ENCODE assay signal across 1 cellular context in genomic region chr11:77819921-77820564, GRCh38.
TF ChIP-seq lines count a peak whose summit lies in the region.

No MANE protein-coding gene starts in this region.

TF ChIP-seq in HEK293, 187 proteins besides CTCF, POLR2A, EP300 and RAD21 (continued from another document and continues in another):
- no peak for TF ChIP-seq PRDM4 (tag by site-specific recombination; IDR thresholded peaks at IDR 0.05)
- TF ChIP-seq RBAK (tag by site-specific recombination; IDR thresholded peaks at IDR 0.05): no peak
- no peak for TF ChIP-seq ZBTB7A (tag by site-specific recombination; IDR thresholded peaks at IDR 0.05; ENCODE audit: low read depth)
- TF ChIP-seq ZNF248 (tag by site-specific recombination; IDR thresholded peaks at IDR 0.05): no peak
- no peak for TF ChIP-seq ZNF830 (tag by site-specific recombination; IDR thresholded peaks at IDR 0.05; ENCODE audit: low read depth)
- no peak; the same call in 1 of the 2 replicates for TF ChIP-seq EGR2 (tag by site-specific recombination; IDR thresholded peaks at IDR 0.05; ENCODE audit: low read depth)
- no peak for TF ChIP-seq ZNF37A (tag by site-specific recombination; IDR thresholded peaks at IDR 0.05)
- 0 out of 2 replicates have a peak, but pooled peaks have one; percentile 6 for TF ChIP-seq ZNF629 (tag by site-specific recombination; IDR thresholded peaks at IDR 0.05)
- TF ChIP-seq ZNF670 (tag by site-specific recombination; IDR thresholded peaks at IDR 0.05; ENCODE audit: low read depth): no peak
- no peak for TF ChIP-seq BCL6B (tag by site-specific recombination; IDR thresholded peaks at IDR 0.05)
- no peak for TF ChIP-seq ZNF354C (tag by site-specific recombination; IDR thresholded peaks at IDR 0.05; ENCODE audit: borderline replicate concordance, low read depth)
- TF ChIP-seq ZNF274 (IDR thresholded peaks at IDR 0.05; ENCODE audit: low read length): no peak
- no peak for TF ChIP-seq ZNF274 (tag by site-specific recombination; IDR thresholded peaks at IDR 0.05; ENCODE audit: borderline replicate concordance)
- no peak for TF ChIP-seq ZNF133 (tag by site-specific recombination; IDR thresholded peaks at IDR 0.05)
- TF ChIP-seq ZNF174 (tag by site-specific recombination; IDR thresholded peaks at IDR 0.05): no peak
- no peak for TF ChIP-seq ZFP3 (tag by site-specific recombination; IDR thresholded peaks at IDR 0.05; ENCODE audit: low read depth)
- TF ChIP-seq ZFP37 (tag by site-specific recombination; IDR thresholded peaks at IDR 0.05): no peak
- TF ChIP-seq ZNF184 (tag by site-specific recombination; IDR thresholded peaks at IDR 0.05): 0 out of 2 replicates have a peak, but pooled peaks have one; percentile 1
- peak; percentile 90 for TF ChIP-seq ZNF335 (tag by site-specific recombination; conservative IDR thresholded peaks at IDR 0.05)
- no peak for TF ChIP-seq ZNF791 (tag by site-specific recombination; IDR thresholded peaks at IDR 0.05)
- peak; percentile 10; the same call in 1 of the 2 replicates for TF ChIP-seq ZEB2 (tag by site-specific recombination; IDR thresholded peaks at IDR 0.05)
- no peak for TF ChIP-seq ZNF560 (tag by site-specific recombination; IDR thresholded peaks at IDR 0.05; ENCODE audit: borderline replicate concordance)
- no peak for TF ChIP-seq BCL11A (tag by site-specific recombination; IDR thresholded peaks at IDR 0.05; ENCODE audit: low read depth)
- TF ChIP-seq, protein P1, sequence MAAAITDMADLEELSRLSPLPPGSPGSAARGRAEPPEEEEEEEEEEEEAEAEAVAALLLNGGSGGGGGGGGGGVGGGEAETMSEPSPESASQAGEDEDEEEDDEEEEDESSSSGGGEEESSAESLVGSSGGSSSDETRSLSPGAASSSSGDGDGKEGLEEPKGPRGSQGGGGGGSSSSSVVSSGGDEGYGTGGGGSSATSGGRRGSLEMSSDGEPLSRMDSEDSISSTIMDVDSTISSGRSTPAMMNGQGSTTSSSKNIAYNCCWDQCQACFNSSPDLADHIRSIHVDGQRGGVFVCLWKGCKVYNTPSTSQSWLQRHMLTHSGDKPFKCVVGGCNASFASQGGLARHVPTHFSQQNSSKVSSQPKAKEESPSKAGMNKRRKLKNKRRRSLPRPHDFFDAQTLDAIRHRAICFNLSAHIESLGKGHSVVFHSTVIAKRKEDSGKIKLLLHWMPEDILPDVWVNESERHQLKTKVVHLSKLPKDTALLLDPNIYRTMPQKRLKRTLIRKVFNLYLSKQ (tag by site-specific recombination; IDR thresholded peaks at IDR 0.05; ENCODE audit: borderline replicate concordance): no peak
- TF ChIP-seq ZNF639 (tag by site-specific recombination; IDR thresholded peaks at IDR 0.05): no peak
- TF ChIP-seq BCL11B (tag by site-specific recombination; IDR thresholded peaks at IDR 0.05; ENCODE audit: low read depth): no peak
- TF ChIP-seq ZNF561 (tag by site-specific recombination; IDR thresholded peaks at IDR 0.05; ENCODE audit: borderline replicate concordance): no peak
- TF ChIP-seq ZBTB10 (tag by site-specific recombination; IDR thresholded peaks at IDR 0.05): 0 out of 2 replicates have a peak, but pooled peaks have one; percentile 6
- TF ChIP-seq ZNF488 (tag by site-specific recombination; IDR thresholded peaks at IDR 0.05): no peak
- TF ChIP-seq WT1 (tag by site-specific recombination; IDR thresholded peaks at IDR 0.05): 0 out of 2 replicates have a peak, but pooled peaks have one; percentile 6
- TF ChIP-seq REST (tag by site-specific recombination; IDR thresholded peaks at IDR 0.05): no peak
- no peak for TF ChIP-seq ZNF529 (tag by site-specific recombination; IDR thresholded peaks at IDR 0.05; ENCODE audit: insufficient replicate concordance)
- TF ChIP-seq, protein P2, sequence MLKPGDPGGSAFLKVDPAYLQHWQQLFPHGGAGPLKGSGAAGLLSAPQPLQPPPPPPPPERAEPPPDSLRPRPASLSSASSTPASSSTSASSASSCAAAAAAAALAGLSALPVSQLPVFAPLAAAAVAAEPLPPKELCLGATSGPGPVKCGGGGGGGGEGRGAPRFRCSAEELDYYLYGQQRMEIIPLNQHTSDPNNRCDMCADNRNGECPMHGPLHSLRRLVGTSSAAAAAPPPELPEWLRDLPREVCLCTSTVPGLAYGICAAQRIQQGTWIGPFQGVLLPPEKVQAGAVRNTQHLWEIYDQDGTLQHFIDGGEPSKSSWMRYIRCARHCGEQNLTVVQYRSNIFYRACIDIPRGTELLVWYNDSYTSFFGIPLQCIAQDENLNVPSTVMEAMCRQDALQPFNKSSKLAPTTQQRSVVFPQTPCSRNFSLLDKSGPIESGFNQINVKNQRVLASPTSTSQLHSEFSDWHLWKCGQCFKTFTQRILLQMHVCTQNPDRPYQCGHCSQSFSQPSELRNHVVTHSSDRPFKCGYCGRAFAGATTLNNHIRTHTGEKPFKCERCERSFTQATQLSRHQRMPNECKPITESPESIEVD (tag by site-specific recombination; IDR thresholded peaks at IDR 0.05): no peak
- no peak for TF ChIP-seq ZNF114 (tag by site-specific recombination; IDR thresholded peaks at IDR 0.05)
- TF ChIP-seq ZNF2 (tag by site-specific recombination; IDR thresholded peaks at IDR 0.05): no peak
- no peak for TF ChIP-seq ZNF311 (tag by site-specific recombination; IDR thresholded peaks at IDR 0.05; ENCODE audit: borderline replicate concordance)
- TF ChIP-seq ZNF138 (tag by site-specific recombination; IDR thresholded peaks at IDR 0.05; ENCODE audit: borderline replicate concordance): no peak
- no peak for TF ChIP-seq ZNF777 (tag by site-specific recombination; IDR thresholded peaks at IDR 0.05; ENCODE audit: borderline replicate concordance)
- no peak for TF ChIP-seq ZNF140 (tag by site-specific recombination; IDR thresholded peaks at IDR 0.05)
- 0 out of 2 replicates have a peak, but pooled peaks have one; percentile 49 for TF ChIP-seq KLF8 (tag by site-specific recombination; IDR thresholded peaks at IDR 0.05)
- no peak for TF ChIP-seq ZNF155 (tag by site-specific recombination; IDR thresholded peaks at IDR 0.05)
- TF ChIP-seq, protein P3, sequence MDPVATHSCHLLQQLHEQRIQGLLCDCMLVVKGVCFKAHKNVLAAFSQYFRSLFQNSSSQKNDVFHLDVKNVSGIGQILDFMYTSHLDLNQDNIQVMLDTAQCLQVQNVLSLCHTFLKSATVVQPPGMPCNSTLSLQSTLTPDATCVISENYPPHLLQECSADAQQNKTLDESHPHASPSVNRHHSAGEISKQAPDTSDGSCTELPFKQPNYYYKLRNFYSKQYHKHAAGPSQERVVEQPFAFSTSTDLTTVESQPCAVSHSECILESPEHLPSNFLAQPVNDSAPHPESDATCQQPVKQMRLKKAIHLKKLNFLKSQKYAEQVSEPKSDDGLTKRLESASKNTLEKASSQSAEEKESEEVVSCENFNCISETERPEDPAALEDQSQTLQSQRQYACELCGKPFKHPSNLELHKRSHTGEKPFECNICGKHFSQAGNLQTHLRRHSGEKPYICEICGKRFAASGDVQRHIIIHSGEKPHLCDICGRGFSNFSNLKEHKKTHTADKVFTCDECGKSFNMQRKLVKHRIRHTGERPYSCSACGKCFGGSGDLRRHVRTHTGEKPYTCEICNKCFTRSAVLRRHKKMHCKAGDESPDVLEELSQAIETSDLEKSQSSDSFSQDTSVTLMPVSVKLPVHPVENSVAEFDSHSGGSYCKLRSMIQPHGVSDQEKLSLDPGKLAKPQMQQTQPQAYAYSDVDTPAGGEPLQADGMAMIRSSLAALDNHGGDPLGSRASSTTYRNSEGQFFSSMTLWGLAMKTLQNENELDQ (tag by site-specific recombination; IDR thresholded peaks at IDR 0.05; ENCODE audit: low read depth): no peak
- no peak for TF ChIP-seq ZNF266 (tag by site-specific recombination; IDR thresholded peaks at IDR 0.05; ENCODE audit: low read depth)
- no peak for TF ChIP-seq ZNF701 (tag by site-specific recombination; IDR thresholded peaks at IDR 0.05)
- no peak for TF ChIP-seq TRIM28 (IDR thresholded peaks at IDR 0.05; ENCODE audit: borderline replicate concordance, low read length)
- TF ChIP-seq ZNF623 (tag by site-specific recombination; IDR thresholded peaks at IDR 0.05): no peak
- TF ChIP-seq ZNF624 (tag by site-specific recombination; IDR thresholded peaks at IDR 0.05): no peak
- TF ChIP-seq KLF7 (tag by site-specific recombination; IDR thresholded peaks at IDR 0.05; ENCODE audit: borderline replicate concordance): no peak
- no peak for TF ChIP-seq ZNF677 (tag by site-specific recombination; IDR thresholded peaks at IDR 0.05)
- TF ChIP-seq MYNN (tag by site-specific recombination; IDR thresholded peaks at IDR 0.05; ENCODE audit: borderline replicate concordance): no peak
